ENCODE assay signal across 1 cellular context in genomic region chr5:128904815-128905214, GRCh38.
TF ChIP-seq lines count a peak whose summit lies in the region.

No MANE protein-coding gene starts in this region.

TF ChIP-seq in HepG2, 621 proteins besides CTCF, POLR2A, EP300 and RAD21 (continued from another document):
- TF ChIP-seq, protein P1, sequence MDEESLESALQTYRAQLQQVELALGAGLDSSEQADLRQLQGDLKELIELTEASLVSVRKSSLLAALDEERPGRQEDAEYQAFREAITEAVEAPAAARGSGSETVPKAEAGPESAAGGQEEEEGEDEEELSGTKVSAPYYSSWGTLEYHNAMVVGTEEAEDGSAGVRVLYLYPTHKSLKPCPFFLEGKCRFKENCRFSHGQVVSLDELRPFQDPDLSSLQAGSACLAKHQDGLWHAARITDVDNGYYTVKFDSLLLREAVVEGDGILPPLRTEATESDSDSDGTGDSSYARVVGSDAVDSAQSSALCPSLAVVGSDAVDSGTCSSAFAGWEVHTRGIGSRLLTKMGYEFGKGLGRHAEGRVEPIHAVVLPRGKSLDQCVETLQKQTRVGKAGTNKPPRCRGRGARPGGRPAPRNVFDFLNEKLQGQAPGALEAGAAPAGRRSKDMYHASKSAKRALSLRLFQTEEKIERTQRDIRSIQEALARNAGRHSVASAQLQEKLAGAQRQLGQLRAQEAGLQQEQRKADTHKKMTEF (CRISPR knock-in tag; IDR thresholded peaks at IDR 0.05): no peak
- TF ChIP-seq, protein P2, sequence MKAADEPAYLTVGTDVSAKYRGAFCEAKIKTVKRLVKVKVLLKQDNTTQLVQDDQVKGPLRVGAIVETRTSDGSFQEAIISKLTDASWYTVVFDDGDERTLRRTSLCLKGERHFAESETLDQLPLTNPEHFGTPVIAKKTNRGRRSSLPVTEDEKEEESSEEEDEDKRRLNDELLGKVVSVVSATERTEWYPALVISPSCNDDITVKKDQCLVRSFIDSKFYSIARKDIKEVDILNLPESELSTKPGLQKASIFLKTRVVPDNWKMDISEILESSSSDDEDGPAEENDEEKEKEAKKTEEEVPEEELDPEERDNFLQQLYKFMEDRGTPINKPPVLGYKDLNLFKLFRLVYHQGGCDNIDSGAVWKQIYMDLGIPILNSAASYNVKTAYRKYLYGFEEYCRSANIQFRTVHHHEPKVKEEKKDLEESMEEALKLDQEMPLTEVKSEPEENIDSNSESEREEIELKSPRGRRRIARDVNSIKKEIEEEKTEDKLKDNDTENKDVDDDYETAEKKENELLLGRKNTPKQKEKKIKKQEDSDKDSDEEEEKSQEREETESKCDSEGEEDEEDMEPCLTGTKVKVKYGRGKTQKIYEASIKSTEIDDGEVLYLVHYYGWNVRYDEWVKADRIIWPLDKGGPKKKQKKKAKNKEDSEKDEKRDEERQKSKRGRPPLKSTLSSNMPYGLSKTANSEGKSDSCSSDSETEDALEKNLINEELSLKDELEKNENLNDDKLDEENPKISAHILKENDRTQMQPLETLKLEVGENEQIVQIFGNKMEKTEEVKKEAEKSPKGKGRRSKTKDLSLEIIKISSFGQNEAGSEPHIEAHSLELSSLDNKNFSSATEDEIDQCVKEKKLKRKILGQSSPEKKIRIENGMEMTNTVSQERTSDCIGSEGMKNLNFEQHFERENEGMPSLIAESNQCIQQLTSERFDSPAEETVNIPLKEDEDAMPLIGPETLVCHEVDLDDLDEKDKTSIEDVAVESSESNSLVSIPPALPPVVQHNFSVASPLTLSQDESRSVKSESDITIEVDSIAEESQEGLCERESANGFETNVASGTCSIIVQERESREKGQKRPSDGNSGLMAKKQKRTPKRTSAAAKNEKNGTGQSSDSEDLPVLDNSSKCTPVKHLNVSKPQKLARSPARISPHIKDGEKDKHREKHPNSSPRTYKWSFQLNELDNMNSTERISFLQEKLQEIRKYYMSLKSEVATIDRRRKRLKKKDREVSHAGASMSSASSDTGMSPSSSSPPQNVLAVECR (CRISPR knock-in tag; IDR thresholded peaks at IDR 0.05; ENCODE audit: borderline replicate concordance): no peak
- TF ChIP-seq ZNF17 (CRISPR knock-in tag; IDR thresholded peaks at IDR 0.05): no peak
- TF ChIP-seq KDM1A (CRISPR knock-in tag; IDR thresholded peaks at IDR 0.05): no peak
- no peak for TF ChIP-seq AKNA (CRISPR knock-in tag; IDR thresholded peaks at IDR 0.05; ENCODE audit: borderline replicate concordance)
